ENCODE assay signal across 11 cellular contexts in the genomic region with DNA sequence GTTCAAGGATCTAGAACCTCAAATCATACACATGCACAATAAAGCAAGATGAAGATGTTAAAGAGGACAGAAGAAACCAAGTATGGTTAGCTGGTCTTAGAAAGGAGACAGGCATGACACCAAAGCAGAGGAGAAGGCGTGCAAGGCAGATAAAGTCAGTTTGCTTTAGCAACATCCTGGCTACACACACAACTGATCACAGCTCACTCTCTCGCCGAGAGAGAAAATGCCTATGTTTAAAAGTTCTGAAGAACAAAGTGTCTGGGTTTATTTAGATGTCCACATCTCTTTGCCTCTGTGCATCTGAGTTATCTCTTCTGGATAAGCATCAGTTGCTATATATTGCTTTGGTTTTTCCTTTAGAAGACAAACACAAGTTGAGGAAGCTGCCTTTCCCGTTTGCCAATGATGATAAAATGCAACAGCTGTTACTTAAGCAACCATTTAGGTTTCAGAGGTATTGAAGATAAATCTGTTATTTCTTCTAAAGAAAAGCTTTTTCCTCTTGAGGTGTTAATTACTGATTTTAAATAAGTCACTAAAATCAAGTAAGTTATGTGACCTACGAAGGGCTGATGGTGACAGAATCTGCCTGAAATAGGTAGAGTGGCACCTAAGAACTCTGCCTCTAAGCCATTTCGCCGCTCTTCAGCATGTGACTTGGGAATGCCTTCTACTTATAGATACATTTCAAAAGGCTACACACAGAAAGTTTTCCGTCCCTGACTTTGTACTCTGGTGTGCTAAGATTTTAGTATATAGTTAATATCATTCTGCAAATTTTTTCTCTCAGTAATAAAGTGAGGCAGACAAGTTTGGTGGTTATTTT.
DNase-seq lines count a peak whose midpoint lies in the region; ATAC-seq and TF ChIP-seq lines count a peak whose summit lies in the region.
"Had no signal": no experiment of that assay in that cellular context is flagged by ENCODE, and none has a peak within 500 bp of the region (broad histone marks: within the 10 kb centered on the region; RNA-seq: fewer than 3 reads in every experiment).

No MANE protein-coding gene starts in this region.

- TF ChIP-seq CTCF in PC-9 (conservative IDR thresholded peaks at IDR 0.05), result no peak
- TF ChIP-seq CTCF in osteoblast (IDR thresholded peaks at IDR 0.05; ENCODE audit: extremely low read depth, low read depth, low read length), result no peak
- TF ChIP-seq CTCF in nephron progenitor cell (IDR thresholded peaks at IDR 0.05), result no peak
- no peak for TF ChIP-seq CTCF in OCI-LY7 (conservative IDR thresholded peaks at IDR 0.05; ENCODE audit: low read length)

- CTCF ChIA-PET in PC-9 (lab: Charles Lee) (interaction anchor here (1.1 kb wide), 1 partner anchor 30 kb away, joined by 4 read pairs; no protein-coding TSS in a partner anchor), OCI-LY7 (lab: Charles Lee; ENCODE audit: unreplicated experiment) (no interaction called here)

- ATAC-seq in HG02623 (IDR thresholded peaks at IDR 0.05; ENCODE audit: unreplicated experiment), result peak; percentile 27
- ATAC-seq: body of pancreas had no signal

- intact Hi-C loops in PC-9 (cut with micrococcal nuclease; ENCODE audit: unreplicated experiment) (no loop called here), OCI-LY7 (cut with micrococcal nuclease; ENCODE audit: unreplicated experiment) (no loop called here)

- H3K4me3 Mint-ChIP-seq in activated T-cell treated with anti-CD3 and anti-CD28 coated beads, Interleukin-2, amount 50 U/mL, for 24 hours, result peak overlapping the region; percentile 37
- H3K4me3 Mint-ChIP-seq in nephron progenitor cell, result no peak overlapping the region

- H3K9me2 ChIP-seq in PC-9 (ENCODE audit: insufficient read depth), result no peaks in the 10 kb centered on the region
- no peaks in the 10 kb centered on the region for H3K9me2 ChIP-seq in OCI-LY7 (ENCODE audit: insufficient read depth, low read length)

- no peaks in the 10 kb centered on the region; the same call in 1 of the 2 replicates for H4K20me1 ChIP-seq in PC-9 (ENCODE audit: insufficient read depth)
- peaks cover 5% of the 10 kb centered on the region for H4K20me1 ChIP-seq in osteoblast (ENCODE audit: insufficient read depth, low read length)
- no peaks in the 10 kb centered on the region for H4K20me1 ChIP-seq in OCI-LY7 (ENCODE audit: insufficient read depth, low read length)

- peak overlapping the region; percentile 88 for H3K27ac Mint-ChIP-seq in activated T-cell treated with anti-CD3 and anti-CD28 coated beads, Interleukin-2, amount 50 U/mL, for 24 hours
- H3K27ac Mint-ChIP-seq in nephron progenitor cell, result no peak overlapping the region

- H3K27me3 Mint-ChIP-seq in activated T-cell treated with anti-CD3 and anti-CD28 coated beads, Interleukin-2, amount 50 U/mL, for 24 hours, result no peaks in the 10 kb centered on the region
- no peaks in the 10 kb centered on the region for H3K27me3 Mint-ChIP-seq in nephron progenitor cell (ENCODE audit: low read depth, poor library complexity)

- no peak overlapping the region for H2AFZ ChIP-seq in PC-9
- H2AFZ ChIP-seq in osteoblast (ENCODE audit: low read length), result no peak overlapping the region
- H2AFZ ChIP-seq in OCI-LY7 (ENCODE audit: low read length), result no peak overlapping the region

- no peak overlapping the region for H3K4me3 ChIP-seq in PC-9
- H3K4me3 ChIP-seq in osteoblast (ENCODE audit: insufficient read depth, low read length), result no peak overlapping the region
- H3K4me3 ChIP-seq in OCI-LY7 (ENCODE audit: low read depth, low read length, poor library complexity, severe bottlenecking), result no peak overlapping the region
- H3K4me3 ChIP-seq: body of pancreas had no signal

- BruUV-seq in PC-9 (replicated peaks; lab: Mats Ljungman, UMichigan) (no TSS peak), OCI-LY7 (replicated peaks; lab: Mats Ljungman, UMichigan) (no TSS peak)

- H3K36me3 Mint-ChIP-seq in activated T-cell treated with anti-CD3 and anti-CD28 coated beads, Interleukin-2, amount 50 U/mL, for 24 hours (ENCODE audit: low read depth), result peaks cover 3% of the 10 kb centered on the region
- H3K36me3 Mint-ChIP-seq in nephron progenitor cell (ENCODE audit: low read depth), result no peaks in the 10 kb centered on the region

- H3K36me3 ChIP-seq in PC-9 (ENCODE audit: low read depth) (peaks cover 26% of the 10 kb centered on the region), osteoblast (ENCODE audit: insufficient read depth, low read length) (no peaks in the 10 kb centered on the region), OCI-LY7 (ENCODE audit: insufficient read depth, low read length) (no peaks in the 10 kb centered on the region)

- H3K4me1 ChIP-seq in PC-9 (replicated peaks; ENCODE audit: insufficient read depth), result peaks cover 68% of the 10 kb centered on the region
- peaks cover 47% of the 10 kb centered on the region for H3K4me1 ChIP-seq in osteoblast (ENCODE audit: insufficient read depth, low read length)
- H3K4me1 ChIP-seq in OCI-LY7 (ENCODE audit: insufficient read depth, low read length, poor library complexity, severe bottlenecking), result no peaks in the 10 kb centered on the region

- peaks cover 96% of the 10 kb centered on the region for H3K79me2 ChIP-seq in PC-9 (ENCODE audit: low read depth)
- H3K79me2 ChIP-seq in osteoblast (ENCODE audit: insufficient read depth, low read length), result peaks cover 69% of the 10 kb centered on the region
- no peaks in the 10 kb centered on the region for H3K79me2 ChIP-seq in OCI-LY7 (ENCODE audit: insufficient read depth, low read depth, low read length)

- no peak for DNase-seq in activated T-cell treated with anti-CD3 and anti-CD28 coated beads, Interleukin-2, amount 50 U/mL, for 24 hours
- DNase-seq in activated T-cell treated with anti-CD3 and anti-CD28 coated beads for 4 hours (no peak), PC-9 (no peak), osteoblast (ENCODE audit: insufficient read length, low spot score, missing footprints) (no peak), nephron progenitor cell (no peak), OCI-LY7 (ENCODE audit: low spot score) (no peak), cerebellar cortex (ENCODE audit: low spot score) (no peak)
- DNase-seq: body of pancreas, NCI-H1436 treated with DMSO at 0.1 percent for 48 hours, T-helper 9 cell had no signal

- POLR2A ChIA-PET in PC-9 (lab: Charles Lee; ENCODE audit: unreplicated experiment) (no interaction called here), OCI-LY7 (lab: Charles Lee) (interaction anchor here (0.6 to 1.4 kb wide), 7 partner anchors 10 to 115 kb away, joined by 3 to 8 read pairs (median 3); no protein-coding TSS in a partner anchor)

- peak overlapping the region; percentile 58 for H3K4me2 ChIP-seq in PC-9
- peak overlapping the region; percentile 9 for H3K4me2 ChIP-seq in osteoblast (ENCODE audit: insufficient read depth, low read length)
- H3K4me2 ChIP-seq in OCI-LY7 (ENCODE audit: low read length), result no peak overlapping the region

- peaks cover 41% of the 10 kb centered on the region for H3F3A ChIP-seq in PC-9 (ENCODE audit: insufficient read depth, low read depth)

- H3K9me3 Mint-ChIP-seq in activated T-cell treated with anti-CD3 and anti-CD28 coated beads, Interleukin-2, amount 50 U/mL, for 24 hours, result no peaks in the 10 kb centered on the region
- no peaks in the 10 kb centered on the region for H3K9me3 Mint-ChIP-seq in nephron progenitor cell

- H3K27me3 ChIP-seq in PC-9 (ENCODE audit: insufficient read depth, low read depth) (no peaks in the 10 kb centered on the region), osteoblast (ENCODE audit: insufficient read depth, low read length) (no peaks in the 10 kb centered on the region)
- H3K27me3 ChIP-seq: body of pancreas had no signal

- H3K9me3 ChIP-seq in PC-9 (ENCODE audit: insufficient read depth, low read depth) (peaks cover 3% of the 10 kb centered on the region; the same call in 1 of the 2 replicates), osteoblast (ENCODE audit: low read depth, low read length) (no peaks in the 10 kb centered on the region), OCI-LY7 (ENCODE audit: low read length) (no peaks in the 10 kb centered on the region)
- H3K9me3 ChIP-seq: body of pancreas had no signal

- H3K27ac ChIP-seq in PC-9 (peak overlapping the region; percentile 86; the same call in 1 of the 2 replicates), osteoblast (ENCODE audit: low read depth, low read length) (no peak overlapping the region), OCI-LY7 (ENCODE audit: low read depth, low read length, poor library complexity, severe bottlenecking) (no peak overlapping the region)
- H3K27ac ChIP-seq: body of pancreas had no signal

- H3K4me1 Mint-ChIP-seq in activated T-cell treated with anti-CD3 and anti-CD28 coated beads, Interleukin-2, amount 50 U/mL, for 24 hours (ENCODE audit: low read depth), result peaks cover 65% of the 10 kb centered on the region
- peaks cover 9% of the 10 kb centered on the region for H3K4me1 Mint-ChIP-seq in nephron progenitor cell
